ENCODE assay signal across 32 cellular contexts in genomic region chr6:93177918-93178317, GRCh38.
A peak's percentile ranks its signal among the peaks of the same experiment; 100 is the strongest.
DNase-seq lines count a peak whose midpoint lies in the region; ATAC-seq and TF ChIP-seq lines count a peak whose summit lies in the region.
"Had no signal": no experiment of that assay in that cellular context is flagged by ENCODE, and none has a peak within 500 bp of the region (broad histone marks: within the 10 kb centered on the region; RNA-seq: fewer than 3 reads in every experiment).

No MANE protein-coding gene starts in this region.

- H3K4me1 ChIP-seq in BLaER1 treated with 17β-estradiol and CSF1 and Interleukin-3, amounts not matched to agents 10 nM and 100 nM: peaks cover 32 to 55% (median 49%) of the 10 kb centered on the region in 10 experiments
- H3K4me1 ChIP-seq: ascending aorta, heart right ventricle, sigmoid colon, suprapubic skin had no signal

- in situ Hi-C loops in GM13977 (cut with MboI; ENCODE audit: low pct_unique_long_range_greater_than_20kb, low sequenced_read_pairs, unreplicated experiment): no loop called here

- H4K20me1 ChIP-seq in BLaER1 treated with 17β-estradiol and CSF1 and Interleukin-3, amounts not matched to agents 10 nM and 100 nM: no peaks in the 10 kb centered on the region

- H3K27me3 ChIP-seq in BLaER1 treated with 17β-estradiol and CSF1 and Interleukin-3, amounts not matched to agents 10 nM and 100 nM: no peaks in the 10 kb centered on the region
- H3K27me3 ChIP-seq: ascending aorta, heart right ventricle, neutrophil, sigmoid colon, suprapubic skin had no signal

- H3K27ac ChIP-seq in BLaER1 treated with 17β-estradiol and CSF1 and Interleukin-3, amounts not matched to agents 10 nM and 100 nM: peak overlapping the region in 10 of 11 experiments; percentile 17 to 82 (median 67); a peak in 18 of 22 replicates
- no peak overlapping the region for H3K27ac ChIP-seq in SK-N-MC
- H3K27ac ChIP-seq: ascending aorta, heart right ventricle, neutrophil, sigmoid colon, suprapubic skin had no signal

- TF ChIP-seq CTCF in glutamatergic neuron (IDR thresholded peaks at IDR 0.05; ENCODE audit: partially characterized antibody, unreplicated experiment) (no peak), GM13977 (IDR thresholded peaks at IDR 0.05; ENCODE audit: extremely low read depth, insufficient read depth, missing control alignments) (no peak)

- H3K4me2 ChIP-seq in BLaER1 treated with 17β-estradiol and CSF1 and Interleukin-3, amounts not matched to agents 10 nM and 100 nM: peak overlapping the region; percentile 68 to 88 (median 80)

- H3K36me3 ChIP-seq in BLaER1 treated with 17β-estradiol and CSF1 and Interleukin-3, amounts not matched to agents 10 nM and 100 nM: no peaks in the 10 kb centered on the region
- no peaks in the 10 kb centered on the region for H3K36me3 ChIP-seq in SK-N-MC (ENCODE audit: insufficient read depth, low read length)
- H3K36me3 ChIP-seq: ascending aorta, heart right ventricle, neutrophil, sigmoid colon, suprapubic skin had no signal

- ATAC-seq in HG03342 (IDR thresholded peaks at IDR 0.05; ENCODE audit: unreplicated experiment) (peak; percentile 40), naive B cell (ENCODE audit: low read depth in 2 of 2) (no peak)
- ATAC-seq: activated CD4-positive, CD25-positive, alpha-beta regulatory T cell treated with anti-CD3 and anti-CD28 coated beads, Interleukin-2, amount 50 U/mL, for 24 hours; esophagus mucosa; heart right ventricle; left colon had no signal

- H3K9me3 Mint-ChIP-seq in naive B cell: no peaks in the 10 kb centered on the region
- H3K9me3 Mint-ChIP-seq in glutamatergic neuron (ENCODE audit: unreplicated experiment): no peaks in the 10 kb centered on the region
- peaks cover 3% of the 10 kb centered on the region for H3K9me3 Mint-ChIP-seq in activated CD4-positive, alpha-beta memory T cell treated with anti-CD3 and anti-CD28 coated beads, Interleukin-2, amount 10 ng/mL, durations not matched to agents 7 days and 5 days
- H3K9me3 Mint-ChIP-seq: activated CD4-positive, alpha-beta memory T cell treated with anti-CD3 and anti-CD28 coated beads for 36 hours had no signal

- H3K27ac Mint-ChIP-seq in naive B cell: peak overlapping the region in 4 of 6 donors; percentile 3 to 33 (median 18)
- no peak overlapping the region for H3K27ac Mint-ChIP-seq in glutamatergic neuron (ENCODE audit: unreplicated experiment)
- no peak overlapping the region for H3K27ac Mint-ChIP-seq in activated CD4-positive, alpha-beta memory T cell treated with anti-CD3 and anti-CD28 coated beads, Interleukin-2, amount 10 ng/mL, durations not matched to agents 7 days and 5 days
- H3K27ac Mint-ChIP-seq: activated CD4-positive, alpha-beta memory T cell treated with anti-CD3 and anti-CD28 coated beads for 36 hours; activated naive CD8-positive, alpha-beta T cell treated with anti-CD3 and anti-CD28 coated beads, Interleukin-2, amount 10 ng/mL, durations not matched to agents 7 days and 5 days; activated T-helper 2 cell treated with anti-CD3 and anti-CD28 coated beads, Interferon-gamma antibody, Interleukin-2, Interleukin-4, amounts not matched to agents 10 μg/mL and 5 μg/mL and 100 μg/mL, durations not matched to agents 14 hours and 24 hours and 36 hours; endodermal cell; IgD-negative memory B cell had no signal

- peak overlapping the region in 7 of 10 experiments; percentile 11 to 37 (median 21); a peak in 8 of 20 replicates for H3K4me3 ChIP-seq in BLaER1 treated with 17β-estradiol and CSF1 and Interleukin-3, amounts not matched to agents 10 nM and 100 nM
- peak overlapping the region; percentile 30 for H3K4me3 ChIP-seq in SK-N-MC
- H3K4me3 ChIP-seq: ascending aorta, heart right ventricle, sigmoid colon, suprapubic skin had no signal

- DNase-seq in SK-N-MC (ENCODE audit: low read depth, low spot score) (no peak), naive B cell (no peak), glutamatergic neuron (no peak), GM13977 (ENCODE audit: low spot score) (no peak), putamen (ENCODE audit: low spot score) (no peak)
- DNase-seq in activated CD4-positive, alpha-beta memory T cell treated with anti-CD3 and anti-CD28 coated beads, Interleukin-2, amount 10 ng/mL, durations not matched to agents 7 days and 5 days: no peak
- DNase-seq: activated CD4-positive, alpha-beta memory T cell treated with anti-CD3 and anti-CD28 coated beads for 36 hours; activated CD8-positive, alpha-beta memory T cell treated with anti-CD3 and anti-CD28 coated beads, Interleukin-2, amount 50 U/mL, for 48 hours; activated naive CD8-positive, alpha-beta T cell treated with anti-CD3 and anti-CD28 coated beads, Interleukin-2, amount 10 ng/mL, durations not matched to agents 7 days and 5 days; caudate nucleus; cortex of kidney; endodermal cell; foreskin fibroblast; heart right ventricle; left colon; NCI-H1105; NCI-H1930; NCI-H526 treated with DMSO at 0.1 percent for 48 hours; Right ventricle myocardium superior; sigmoid colon; stimulated activated CD4-positive, alpha-beta T cell treated with anti-CD3 and anti-CD28 coated beads, Interleukin-15, amount 100 ng/mL, for 24 hours; stimulated activated naive CD4-positive, alpha-beta T cell; T-helper 9 cell had no signal

- H3K36me3 Mint-ChIP-seq in naive B cell (no peaks in the 10 kb centered on the region), glutamatergic neuron (ENCODE audit: unreplicated experiment) (no peaks in the 10 kb centered on the region)
- H3K36me3 Mint-ChIP-seq in activated CD4-positive, alpha-beta memory T cell treated with anti-CD3 and anti-CD28 coated beads, Interleukin-2, amount 10 ng/mL, durations not matched to agents 7 days and 5 days (ENCODE audit: low read depth): no peaks in the 10 kb centered on the region
- H3K36me3 Mint-ChIP-seq: activated CD4-positive, alpha-beta memory T cell treated with anti-CD3 and anti-CD28 coated beads for 36 hours; activated naive CD8-positive, alpha-beta T cell treated with anti-CD3 and anti-CD28 coated beads, Interleukin-2, amount 10 ng/mL, durations not matched to agents 7 days and 5 days; IgD-negative memory B cell had no signal

- H3K9ac ChIP-seq in BLaER1 treated with 17β-estradiol and CSF1 and Interleukin-3, amounts not matched to agents 10 nM and 100 nM: peak overlapping the region in 10 of 11 experiments; percentile 3 to 71 (median 51); a peak in 15 of 22 replicates
- peak overlapping the region; percentile 54 for H3K9ac ChIP-seq in SK-N-MC (ENCODE audit: insufficient read length)

- CTCF ChIA-PET in activated CD4-positive, alpha-beta memory T cell treated with anti-CD3 and anti-CD28 coated beads, Interleukin-2, amount 10 ng/mL, durations not matched to agents 7 days and 5 days (lab: Charles Lee): no interaction called here

- H3K4me1 Mint-ChIP-seq in naive B cell (peaks cover 14 to 22% (median 20%) of the 10 kb centered on the region in 3 donors), glutamatergic neuron (ENCODE audit: low read depth, unreplicated experiment) (peaks cover 12% of the 10 kb centered on the region)
- no peaks in the 10 kb centered on the region for H3K4me1 Mint-ChIP-seq in activated CD4-positive, alpha-beta memory T cell treated with anti-CD3 and anti-CD28 coated beads, Interleukin-2, amount 10 ng/mL, durations not matched to agents 7 days and 5 days
- H3K4me1 Mint-ChIP-seq: activated naive CD8-positive, alpha-beta T cell treated with anti-CD3 and anti-CD28 coated beads, Interleukin-2, amount 10 ng/mL, durations not matched to agents 7 days and 5 days had no signal

- no peaks in the 10 kb centered on the region for H3K27me3 Mint-ChIP-seq in naive B cell
- peaks cover 2% of the 10 kb centered on the region for H3K27me3 Mint-ChIP-seq in glutamatergic neuron (ENCODE audit: unreplicated experiment)
- no peaks in the 10 kb centered on the region for H3K27me3 Mint-ChIP-seq in activated CD4-positive, alpha-beta memory T cell treated with anti-CD3 and anti-CD28 coated beads, Interleukin-2, amount 10 ng/mL, durations not matched to agents 7 days and 5 days
- H3K27me3 Mint-ChIP-seq: activated CD4-positive, alpha-beta memory T cell treated with anti-CD3 and anti-CD28 coated beads for 36 hours; activated naive CD8-positive, alpha-beta T cell treated with anti-CD3 and anti-CD28 coated beads, Interleukin-2, amount 10 ng/mL, durations not matched to agents 7 days and 5 days; IgD-negative memory B cell had no signal

- POLR2A ChIA-PET in activated CD4-positive, alpha-beta memory T cell treated with anti-CD3 and anti-CD28 coated beads, Interleukin-2, amount 10 ng/mL, durations not matched to agents 7 days and 5 days (lab: Charles Lee): no interaction called here

- H3K4me3 Mint-ChIP-seq in naive B cell (peak overlapping the region in 6 of 8 donors; percentile 16 to 71 (median 43)), glutamatergic neuron (ENCODE audit: unreplicated experiment) (no peak overlapping the region)
- H3K4me3 Mint-ChIP-seq in activated CD4-positive, alpha-beta memory T cell treated with anti-CD3 and anti-CD28 coated beads, Interleukin-2, amount 10 ng/mL, durations not matched to agents 7 days and 5 days: no peak overlapping the region
- H3K4me3 Mint-ChIP-seq: activated CD4-positive, alpha-beta memory T cell treated with anti-CD3 and anti-CD28 coated beads for 36 hours; activated naive CD8-positive, alpha-beta T cell treated with anti-CD3 and anti-CD28 coated beads, Interleukin-2, amount 10 ng/mL, durations not matched to agents 7 days and 5 days; endodermal cell; IgD-negative memory B cell had no signal

- H3K9me3 ChIP-seq in BLaER1 treated with 17β-estradiol and CSF1 and Interleukin-3, amounts not matched to agents 10 nM and 100 nM (replicated peaks in 1 of 11): peaks cover 0 to 10% (median 0%) of the 10 kb centered on the region in 11 experiments; a peak in 7 of 22 replicates
- H3K9me3 ChIP-seq in SK-N-MC (ENCODE audit: low read depth, low read length): no peaks in the 10 kb centered on the region
- H3K9me3 ChIP-seq: ascending aorta, heart right ventricle, neutrophil, sigmoid colon, suprapubic skin had no signal

Comparison
In these comparisons a context has a peak if more than half of its experiments do, and no peak if none do; other contexts are left out.
1. H3K27ac Mint-ChIP-seq: peak in naive B cell (4 of 6); none in glutamatergic neuron (single experiment) and activated CD4-positive, alpha-beta memory T cell treated with anti-CD3 and anti-CD28 coated beads, Interleukin-2, amount 10 ng/mL, durations not matched to agents 7 days and 5 days (single experiment).
2. H3K4me3 Mint-ChIP-seq: peak in naive B cell (6 of 8); none in glutamatergic neuron (single experiment) and activated CD4-positive, alpha-beta memory T cell treated with anti-CD3 and anti-CD28 coated beads, Interleukin-2, amount 10 ng/mL, durations not matched to agents 7 days and 5 days (single experiment).